In genomic region chr20:4875578-4876067, GRCh38 we compare ENCODE assay signal across 13 cellular contexts. TPM values are rescaled to one million over a fixed set of nuclear protein-coding genes. Genes with fewer than 3 reads are reported as not detected.
DNase-seq lines count a peak whose midpoint lies in the region; FAIRE-seq and TF ChIP-seq lines count a peak whose summit lies in the region.
"Had no signal": no experiment of that assay in that cellular context is flagged by ENCODE, and none has a peak within 500 bp of the region (broad histone marks: within the 10 kb centered on the region; RNA-seq: fewer than 3 reads in every experiment).

No MANE protein-coding gene starts in this region.

- H3K9me3 Mint-ChIP-seq in activated naive CD4-positive, alpha-beta T cell treated with anti-CD3 and anti-CD28 coated beads, Interleukin-2, amount 10 ng/mL, durations not matched to agents 7 days and 5 days: no peaks in the 10 kb centered on the region
- H3K9me3 Mint-ChIP-seq: HFFc6, T-cell had no signal

- H3K4me1 Mint-ChIP-seq in activated naive CD4-positive, alpha-beta T cell treated with anti-CD3 and anti-CD28 coated beads, Interleukin-2, amount 10 ng/mL, durations not matched to agents 7 days and 5 days: no peaks in the 10 kb centered on the region

- no peak overlapping the region for H2BK12ac ChIP-seq in H1 (ENCODE audit: low read depth, low read length)

- H3K56ac ChIP-seq in H1 (replicated peaks; ENCODE audit: insufficient read length, low read depth, low read length): no peak overlapping the region

- H3K23me2 ChIP-seq in H1 (ENCODE audit: low read depth, low read length): no peaks in the 10 kb centered on the region

- no peak overlapping the region for H4K8ac ChIP-seq in H1 (ENCODE audit: extremely low read depth, insufficient read depth, low read length)

- WGBS in H1 (ENCODE audit: extremely low coverage in 1 of 2, insufficient coverage in 1 of 2, insufficient read length in 1 of 2, insufficient replicate concordance in 2 of 2, low coverage in 1 of 2, low lambda C conversion rate in 2 of 2, missing lambda C conversion rate in 1 of 2), 2 experiments: 89% methylated on average over 16 of the region's 16 CpGs; no CpG with 5 or more reads in 1 of the 2 experiments

- no peak overlapping the region for H2AK5ac ChIP-seq in H1 (ENCODE audit: low read depth, low read length)

- H3K27me3 Mint-ChIP-seq in activated naive CD4-positive, alpha-beta T cell treated with anti-CD3 and anti-CD28 coated beads, Interleukin-2, amount 10 ng/mL, durations not matched to agents 7 days and 5 days: no peaks in the 10 kb centered on the region
- H3K27me3 Mint-ChIP-seq: T-cell had no signal

- FAIRE-seq in H1 (lab: Jason Lieb, UNC): no peak
- FAIRE-seq: endothelial cell of umbilical vein had no signal

- H2BK5ac ChIP-seq in H1 (ENCODE audit: low read depth, low read length): 0 out of 2 replicates have a peak overlapping the region, but pooled peaks have one; percentile 15

- no peaks in the 10 kb centered on the region for H3K79me2 ChIP-seq in H1 (ENCODE audit: control insufficient read depth in 1 of 2, insufficient read depth in 2 of 2, low read length in 2 of 2)

- no peak overlapping the region for H2BK120ac ChIP-seq in H1 (replicated peaks; ENCODE audit: low read depth, low read length)

- no peak overlapping the region for H3K18ac ChIP-seq in H1 (ENCODE audit: extremely low read depth, low read length)

- no peaks in the 10 kb centered on the region for H3K79me1 ChIP-seq in H1 (ENCODE audit: low read depth, low read length)

- no peak overlapping the region for H4K5ac ChIP-seq in H1 (ENCODE audit: insufficient read length, low read depth, low read length)

- no peak for TF ChIP-seq EP300 in H1 (IDR thresholded peaks at IDR 0.05; ENCODE audit: borderline replicate concordance in 1 of 2, low read depth in 2 of 2, low read length in 2 of 2)

- CTCF ChIA-PET in H1 (lab: Charles Lee; ENCODE audit: partially characterized antibody): interaction anchor here (0.9 to 1.1 kb wide), 2 partner anchors 13 to 81 kb away, joined by 3 read pairs; no protein-coding TSS in a partner anchor
- CTCF ChIA-PET in activated naive CD4-positive, alpha-beta T cell treated with anti-CD3 and anti-CD28 coated beads, Interleukin-2, amount 10 ng/mL, durations not matched to agents 7 days and 5 days (lab: Charles Lee): no interaction called here

- H3K9ac ChIP-seq in H1 (replicated peaks in 1 of 4; ENCODE audit: extremely low read depth in 1 of 4, low read depth in 3 of 4, low read length in 3 of 4): no peak overlapping the region

- H3K27ac Mint-ChIP-seq in activated naive CD4-positive, alpha-beta T cell treated with anti-CD3 and anti-CD28 coated beads, Interleukin-2, amount 10 ng/mL, durations not matched to agents 7 days and 5 days: no peak overlapping the region
- H3K27ac Mint-ChIP-seq: activated CD8-positive, alpha-beta T cell treated with anti-CD3 and anti-CD28 coated beads, Interleukin-2, amount 10 ng/mL, durations not matched to agents 7 days and 5 days; HFFc6; T-cell had no signal

- H2AFZ ChIP-seq in H1 (ENCODE audit: low read length): no peak overlapping the region

- H3K4me3 Mint-ChIP-seq in activated naive CD4-positive, alpha-beta T cell treated with anti-CD3 and anti-CD28 coated beads, Interleukin-2, amount 10 ng/mL, durations not matched to agents 7 days and 5 days: no peak overlapping the region
- H3K4me3 Mint-ChIP-seq: activated CD8-positive, alpha-beta T cell treated with anti-CD3 and anti-CD28 coated beads, Interleukin-2, amount 10 ng/mL, durations not matched to agents 7 days and 5 days; HFFc6; T-cell had no signal

- 0 out of 8 replicates have a peak, but pooled peaks cover 0 to 3% (median 2%) of the 10 kb centered on the region in 4 experiments for H3K36me3 ChIP-seq in H1 (ENCODE audit: control insufficient read depth in 2 of 4, insufficient read depth in 4 of 4, low read length in 3 of 4)

- H2BK20ac ChIP-seq in H1 (ENCODE audit: low read length): no peak overlapping the region

- H2BK15ac ChIP-seq in H1 (ENCODE audit: low read length): no peak overlapping the region

- no peak for TF ChIP-seq POLR2A in H1 (IDR thresholded peaks at IDR 0.05; ENCODE audit: control extremely low read depth in 1 of 2, low read depth in 2 of 2, low read length in 2 of 2)

- no peak overlapping the region for H3K27ac ChIP-seq in H1 (ENCODE audit: low read depth, low read length)

- no peak for TF ChIP-seq CTCF in H1 (IDR thresholded peaks at IDR 0.05; ENCODE audit: control extremely low read depth in 1 of 3, insufficient read depth in 1 of 3, low read depth in 1 of 3, low read length in 3 of 3)

- no peak overlapping the region for H3K4ac ChIP-seq in H1 (replicated peaks; ENCODE audit: insufficient read length, low read depth, low read length)

- no peak overlapping the region for H4K91ac ChIP-seq in H1 (replicated peaks; ENCODE audit: insufficient read length, low read length)

- H3K23ac ChIP-seq in H1 (ENCODE audit: insufficient read length): no peak overlapping the region

- H3K4me2 ChIP-seq in H1 (ENCODE audit: insufficient read depth in 1 of 2, low read depth in 2 of 2, low read length in 2 of 2): no peak overlapping the region

- no peak overlapping the region for H3K4me3 ChIP-seq in H1 (ENCODE audit: extremely low read depth in 1 of 4, insufficient read depth in 2 of 4, low read depth in 3 of 4, low read length in 4 of 4)
- H3K4me3 ChIP-seq: adrenal gland had no signal

- no peak for TF ChIP-seq RAD21 in H1 (IDR thresholded peaks at IDR 0.05 in 1 of 2, conservative IDR thresholded peaks at IDR 0.05 in 1 of 2; ENCODE audit: low read depth in 2 of 2, low read length in 2 of 2)

- POLR2A ChIA-PET in H1 (lab: Charles Lee; ENCODE audit: partially characterized antibody): no interaction called here

- H3K9me3 ChIP-seq in H1 (ENCODE audit: insufficient read depth in 2 of 2, low read depth in 1 of 2, low read length in 1 of 2): no peaks in the 10 kb centered on the region
- H3K9me3 ChIP-seq: adrenal gland had no signal

- no peaks in the 10 kb centered on the region for H3K27me3 ChIP-seq in H1 (replicated peaks in 1 of 4; ENCODE audit: control insufficient read depth in 3 of 4, extremely low read depth in 1 of 4, insufficient read depth in 3 of 4, low read length in 3 of 4)
- H3K27me3 ChIP-seq: adrenal gland had no signal

- H4K20me1 ChIP-seq in H1 (replicated peaks in 1 of 2; ENCODE audit: control insufficient read depth in 1 of 2, insufficient read depth in 2 of 2, low read length in 2 of 2): no peaks in the 10 kb centered on the region

- H3K4me1 ChIP-seq in H1 (replicated peaks in 1 of 4; ENCODE audit: control insufficient read depth in 3 of 4, insufficient read depth in 4 of 4, low read length in 3 of 4): no peaks in the 10 kb centered on the region
- H3K4me1 ChIP-seq: adrenal gland had no signal

- H3K14ac ChIP-seq in H1 (ENCODE audit: insufficient read length): no peak overlapping the region

- H3K36me3 Mint-ChIP-seq in activated naive CD4-positive, alpha-beta T cell treated with anti-CD3 and anti-CD28 coated beads, Interleukin-2, amount 10 ng/mL, durations not matched to agents 7 days and 5 days: peaks cover 29% of the 10 kb centered on the region

- peak; percentile 96 for DNase-seq in COR-L47 (lab: John Stamatoyannopoulos, UW)
- peak; percentile 74 for DNase-seq in NCI-H1048 (lab: John Stamatoyannopoulos, UW)
- DNase-seq in NCI-H345 treated with DMSO at 0.1 percent for 48 hours (lab: John Stamatoyannopoulos, UW; ENCODE audit: unreplicated experiment): peak; percentile 99
- DNase-seq in H1 (ENCODE audit: low read depth in 1 of 2, low spot score in 2 of 2): no peak
- DNase-seq in activated gamma-delta T cell treated with Interleukin-2 at 50 U/mL for 16 hours: no peak
- DNase-seq in stimulated activated naive CD4-positive, alpha-beta T cell treated with Interleukin-2 at 50 U/mL for 16 hours (lab: John Stamatoyannopoulos, UW): no peak
- no peak for DNase-seq in activated naive CD4-positive, alpha-beta T cell treated with anti-CD3 and anti-CD28 coated beads, Interleukin-2, amount 10 ng/mL, durations not matched to agents 7 days and 5 days
- DNase-seq in ecto neural progenitor cell (ENCODE audit: low spot score): no peak
- DNase-seq: activated CD8-positive, alpha-beta T cell treated with anti-CD3 and anti-CD28 coated beads, Interleukin-2, amount 10 ng/mL, durations not matched to agents 7 days and 5 days; HFFc6; T-cell had no signal

TF ChIP-seq in H1, 55 proteins besides CTCF, POLR2A, EP300 and RAD21 (continues in another document):
- no peak for TF ChIP-seq MAFK (IDR thresholded peaks at IDR 0.05; ENCODE audit: low read depth, low read length)
- TF ChIP-seq JUN (IDR thresholded peaks at IDR 0.05; ENCODE audit: low read depth, low read length): no peak
- TF ChIP-seq HDAC6 (IDR thresholded peaks at IDR 0.05; ENCODE audit: low read depth, low read length): no peak
- no peak for TF ChIP-seq NRF1 (IDR thresholded peaks at IDR 0.05; ENCODE audit: low read depth, low read length)
- TF ChIP-seq SRF (IDR thresholded peaks at IDR 0.05; ENCODE audit: low read depth, low read length): no peak
- no peak for TF ChIP-seq SAP30 (IDR thresholded peaks at IDR 0.05; ENCODE audit: insufficient read depth, insufficient replicate concordance, low read length)
- TF ChIP-seq RXRA (IDR thresholded peaks at IDR 0.05; ENCODE audit: insufficient read depth, low read depth, low read length): no peak
- no peak for TF ChIP-seq CHD1 (IDR thresholded peaks at IDR 0.05; ENCODE audit: low read depth, low read length)
- TF ChIP-seq ATF3 (IDR thresholded peaks at IDR 0.05; ENCODE audit: insufficient read depth, low read depth, low read length): no peak
- no peak for TF ChIP-seq PHF8 (conservative IDR thresholded peaks at IDR 0.05; ENCODE audit: low read depth, low read length)
- no peak for TF ChIP-seq EGR1 (IDR thresholded peaks at IDR 0.05; ENCODE audit: borderline replicate concordance, low read depth, low read length)
- no peak for TF ChIP-seq CEBPB (IDR thresholded peaks at IDR 0.05; ENCODE audit: low read depth, low read length)
- no peak for TF ChIP-seq ASH2L (IDR thresholded peaks at IDR 0.05; ENCODE audit: low read length)
- TF ChIP-seq SIRT6 (IDR thresholded peaks at IDR 0.05; ENCODE audit: low read length): no peak

RNA-seq across cellular contexts. Expression of gene RASSF2, which starts 52.2 kb away (rescaled TPM):
- total RNA-seq in H1 (2021; fragmentation: NEBNext Ultra II Directional; extraction: Animal tissue kit (Norgen Biotek cat#: 25700)): 9.0 and 9.5 TPM in 2 replicates
- 4.1 and 4.9 TPM in 2 replicates for polyA plus RNA-seq in H1 (2011; rRNA removed)
- 5.0 TPM for polyA plus RNA-seq in H1 (2011; cell fraction: cytosol; rRNA removed)
- polyA plus RNA-seq in H1 (2011; cell fraction: nucleus; rRNA removed): 4.7 TPM
- 5.3 to 7.8 TPM (median 6.5 TPM) in 4 replicates for polyA plus RNA-seq in H1 (2012, experiment 1 of 2)
- 2.8 TPM for polyA plus RNA-seq in H1 (2012, experiment 2 of 2)
- polyA plus RNA-seq in H1 (2013, experiment 1 of 2): 4.9 TPM
- 5.5 TPM for polyA plus RNA-seq in H1 (2013, experiment 2 of 2)
- 8.7 and 12.3 TPM in 2 replicates for polyA minus RNA-seq in H1 (2011; rRNA and poly(A)+ RNA removed)
- 5.4 TPM for polyA minus RNA-seq in H1 (2011; cell fraction: cytosol; rRNA and poly(A)+ RNA removed)
- 5.3 TPM for polyA minus RNA-seq in H1 (2011; cell fraction: nucleus; rRNA and poly(A)+ RNA removed)

Comparison
In these comparisons a context has a peak if more than half of its experiments do, and no peak if none do; other contexts are left out.
1. DNase-seq: peak in COR-L47 (single experiment), NCI-H1048 (single experiment) and NCI-H345 treated with DMSO at 0.1 percent for 48 hours (single experiment); none in H1 (0 of 2), activated gamma-delta T cell treated with Interleukin-2 at 50 U/mL for 16 hours (single experiment), stimulated activated naive CD4-positive, alpha-beta T cell treated with Interleukin-2 at 50 U/mL for 16 hours (single experiment), activated naive CD4-positive, alpha-beta T cell treated with anti-CD3 and anti-CD28 coated beads, Interleukin-2, amount 10 ng/mL, durations not matched to agents 7 days and 5 days (single experiment) and ecto neural progenitor cell (single experiment).